ENCODE assay signal across 23 cellular contexts in genomic region chr16:11064202-11064540, GRCh38.
A peak's percentile ranks its signal among the peaks of the same experiment; 100 is the strongest.
DNase-seq lines count a peak whose midpoint lies in the region; ATAC-seq lines count a peak whose summit lies in the region.
"Had no signal": no experiment of that assay in that cellular context is flagged by ENCODE, and none has a peak within 500 bp of the region (broad histone marks: within the 10 kb centered on the region; RNA-seq: fewer than 3 reads in every experiment).

No MANE protein-coding gene starts in this region.

- POLR2A ChIA-PET in activated naive CD8-positive, alpha-beta T cell treated with anti-CD3 and anti-CD28 coated beads, Interleukin-2, amount 10 ng/mL, durations not matched to agents 7 days and 5 days (lab: Charles Lee), result interaction anchor here (1.3 to 1.5 kb wide), 2 partner anchors 8 to 10 kb away, joined by 3 to 5 read pairs; no protein-coding TSS in a partner anchor

- H3K9me3 ChIP-seq in MG63, result no peaks in the 10 kb centered on the region
- H3K9me3 ChIP-seq: HAP-1 had no signal

- H3K36me3 ChIP-seq in MG63, result peaks cover 18% of the 10 kb centered on the region
- H3K36me3 ChIP-seq: HAP-1 had no signal

- peaks cover 36% of the 10 kb centered on the region for H3K36me3 Mint-ChIP-seq in T-helper 2 cell treated with Interferon-gamma antibody and Interleukin-4, amounts not matched to agents 5 μg/mL and 100 μg/mL, for 36 hours (ENCODE audit: low read depth)
- peaks cover 59% of the 10 kb centered on the region for H3K36me3 Mint-ChIP-seq in activated naive CD8-positive, alpha-beta T cell treated with anti-CD3 and anti-CD28 coated beads, Interleukin-2, amount 10 ng/mL, durations not matched to agents 7 days and 5 days
- peaks cover 3% of the 10 kb centered on the region for H3K36me3 Mint-ChIP-seq in activated naive CD8-positive, alpha-beta T cell treated with anti-CD3 and anti-CD28 coated beads for 36 hours
- H3K36me3 Mint-ChIP-seq in stimulated activated memory B cell treated with anti-CD40 and anti-IgM and Interleukin-4, amounts not matched to agents 10 μg/mL and 1 μg/mL and 100 μg/mL, for 72 hours, result peaks cover 76% of the 10 kb centered on the region

- no peak for DNase-seq in T-helper 2 cell treated with Interferon-gamma antibody and Interleukin-4, amounts not matched to agents 5 μg/mL and 100 μg/mL, for 36 hours (ENCODE audit: low spot score)
- DNase-seq in T-helper 2 cell (no peak), mesenteric fat pad (ENCODE audit: low spot score) (peak; percentile 30), MG63 (no peak), NCI-H345 treated with DMSO at 0.1 percent for 48 hours (lab: John Stamatoyannopoulos, UW; ENCODE audit: unreplicated experiment) (no peak)
- DNase-seq in activated naive CD8-positive, alpha-beta T cell treated with anti-CD3 and anti-CD28 coated beads, Interleukin-2, amount 10 ng/mL, durations not matched to agents 7 days and 5 days, result no peak
- DNase-seq in activated naive CD8-positive, alpha-beta T cell treated with anti-CD3 and anti-CD28 coated beads for 36 hours, result no peak
- DNase-seq: CD8-positive, alpha-beta memory T cell; DMS 273 treated with DMSO at 0.1 percent for 48 hours; GF-D8; GOT3; HFFc6; NCI-H2029; NCI-H446 treated with DMSO at 0.1 percent for 48 hours; NCI-H526; NCI-H82; NK-92 treated with Interleukin-12 subunit alpha and Interleukin-12 subunit beta, amount 100 ng/mL, for 24 hours; PC-3; Right ventricle myocardium superior had no signal

- H3K27ac Mint-ChIP-seq in T-helper 2 cell treated with Interferon-gamma antibody and Interleukin-4, amounts not matched to agents 5 μg/mL and 100 μg/mL, for 36 hours, result peak overlapping the region; percentile 41
- peak overlapping the region; percentile 59 for H3K27ac Mint-ChIP-seq in activated naive CD8-positive, alpha-beta T cell treated with anti-CD3 and anti-CD28 coated beads, Interleukin-2, amount 10 ng/mL, durations not matched to agents 7 days and 5 days
- H3K27ac Mint-ChIP-seq in activated naive CD8-positive, alpha-beta T cell treated with anti-CD3 and anti-CD28 coated beads for 36 hours, result no peak overlapping the region
- H3K27ac Mint-ChIP-seq in stimulated activated memory B cell treated with anti-CD40 and anti-IgM and Interleukin-4, amounts not matched to agents 10 μg/mL and 1 μg/mL and 100 μg/mL, for 72 hours, result peak overlapping the region; percentile 62
- H3K27ac Mint-ChIP-seq: B cell, HFFc6 had no signal

- no peaks in the 10 kb centered on the region for H3K27me3 ChIP-seq in MG63

- peaks cover 62% of the 10 kb centered on the region for H3K4me1 Mint-ChIP-seq in T-helper 2 cell treated with Interferon-gamma antibody and Interleukin-4, amounts not matched to agents 5 μg/mL and 100 μg/mL, for 36 hours (ENCODE audit: low read depth)
- peaks cover 43% of the 10 kb centered on the region for H3K4me1 Mint-ChIP-seq in activated naive CD8-positive, alpha-beta T cell treated with anti-CD3 and anti-CD28 coated beads, Interleukin-2, amount 10 ng/mL, durations not matched to agents 7 days and 5 days
- no peaks in the 10 kb centered on the region for H3K4me1 Mint-ChIP-seq in activated naive CD8-positive, alpha-beta T cell treated with anti-CD3 and anti-CD28 coated beads for 36 hours
- no peaks in the 10 kb centered on the region for H3K4me1 Mint-ChIP-seq in stimulated activated memory B cell treated with anti-CD40 and anti-IgM and Interleukin-4, amounts not matched to agents 10 μg/mL and 1 μg/mL and 100 μg/mL, for 72 hours
- H3K4me1 Mint-ChIP-seq: B cell; CD8-positive, alpha-beta memory T cell had no signal

- H3K9me3 Mint-ChIP-seq in T-helper 2 cell treated with Interferon-gamma antibody and Interleukin-4, amounts not matched to agents 5 μg/mL and 100 μg/mL, for 36 hours, result no peaks in the 10 kb centered on the region
- no peaks in the 10 kb centered on the region for H3K9me3 Mint-ChIP-seq in activated naive CD8-positive, alpha-beta T cell treated with anti-CD3 and anti-CD28 coated beads, Interleukin-2, amount 10 ng/mL, durations not matched to agents 7 days and 5 days
- no peaks in the 10 kb centered on the region for H3K9me3 Mint-ChIP-seq in activated naive CD8-positive, alpha-beta T cell treated with anti-CD3 and anti-CD28 coated beads for 36 hours
- H3K9me3 Mint-ChIP-seq in stimulated activated memory B cell treated with anti-CD40 and anti-IgM and Interleukin-4, amounts not matched to agents 10 μg/mL and 1 μg/mL and 100 μg/mL, for 72 hours, result no peaks in the 10 kb centered on the region
- H3K9me3 Mint-ChIP-seq: CD8-positive, alpha-beta memory T cell; HFFc6 had no signal

- no peak overlapping the region for H3K4me3 ChIP-seq in MG63
- H3K4me3 ChIP-seq: HAP-1 had no signal

- H3K4me3 Mint-ChIP-seq in T-helper 2 cell treated with Interferon-gamma antibody and Interleukin-4, amounts not matched to agents 5 μg/mL and 100 μg/mL, for 36 hours, result no peak overlapping the region
- no peak overlapping the region for H3K4me3 Mint-ChIP-seq in activated naive CD8-positive, alpha-beta T cell treated with anti-CD3 and anti-CD28 coated beads, Interleukin-2, amount 10 ng/mL, durations not matched to agents 7 days and 5 days
- no peak overlapping the region for H3K4me3 Mint-ChIP-seq in activated naive CD8-positive, alpha-beta T cell treated with anti-CD3 and anti-CD28 coated beads for 36 hours
- no peak overlapping the region for H3K4me3 Mint-ChIP-seq in stimulated activated memory B cell treated with anti-CD40 and anti-IgM and Interleukin-4, amounts not matched to agents 10 μg/mL and 1 μg/mL and 100 μg/mL, for 72 hours
- H3K4me3 Mint-ChIP-seq: B cell, HFFc6 had no signal

- no peak for ATAC-seq in activated naive CD8-positive, alpha-beta T cell treated with anti-CD3 and anti-CD28 coated beads, Interleukin-2, amount 10 ng/mL, durations not matched to agents 7 days and 5 days (ENCODE audit: low read depth)
- ATAC-seq in stimulated activated memory B cell treated with anti-CD40 and anti-IgM and Interleukin-4, amounts not matched to agents 10 μg/mL and 1 μg/mL and 100 μg/mL, for 72 hours, result no peak
- ATAC-seq: HepG2, PC-3 had no signal

- H3K27me3 Mint-ChIP-seq in T-helper 2 cell treated with Interferon-gamma antibody and Interleukin-4, amounts not matched to agents 5 μg/mL and 100 μg/mL, for 36 hours (ENCODE audit: low read depth), result no peaks in the 10 kb centered on the region
- no peaks in the 10 kb centered on the region for H3K27me3 Mint-ChIP-seq in activated naive CD8-positive, alpha-beta T cell treated with anti-CD3 and anti-CD28 coated beads, Interleukin-2, amount 10 ng/mL, durations not matched to agents 7 days and 5 days
- H3K27me3 Mint-ChIP-seq in activated naive CD8-positive, alpha-beta T cell treated with anti-CD3 and anti-CD28 coated beads for 36 hours, result no peaks in the 10 kb centered on the region
- no peaks in the 10 kb centered on the region for H3K27me3 Mint-ChIP-seq in stimulated activated memory B cell treated with anti-CD40 and anti-IgM and Interleukin-4, amounts not matched to agents 10 μg/mL and 1 μg/mL and 100 μg/mL, for 72 hours
- H3K27me3 Mint-ChIP-seq: B cell; CD8-positive, alpha-beta memory T cell had no signal
